In the genomic region with DNA sequence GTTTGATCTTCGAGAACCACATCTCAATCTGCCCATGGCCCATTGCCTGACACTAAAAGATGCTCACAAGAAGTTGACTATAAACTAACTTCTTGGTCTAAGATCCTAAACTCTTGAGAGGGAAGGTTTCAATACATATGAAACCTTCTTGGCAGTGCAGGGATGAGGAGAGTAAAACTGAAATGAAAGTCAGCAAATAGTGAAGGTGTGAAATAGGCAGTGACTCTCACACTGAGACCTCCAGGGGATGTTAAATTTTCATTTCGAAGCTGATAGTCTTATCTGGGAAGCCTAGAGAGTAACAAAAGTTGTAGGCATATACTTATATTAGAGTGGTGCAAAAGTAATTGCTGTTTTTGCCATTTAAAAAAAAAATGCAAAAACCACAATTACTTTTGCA, we compare ENCODE assay signal across 1 cellular context.
TF ChIP-seq lines count a peak whose summit lies in the region.

No MANE protein-coding gene starts in this region.

TF ChIP-seq in HCT116, 20 proteins besides CTCF, POLR2A, EP300 and RAD21 (continued from another document):
- TF ChIP-seq, protein P1, sequence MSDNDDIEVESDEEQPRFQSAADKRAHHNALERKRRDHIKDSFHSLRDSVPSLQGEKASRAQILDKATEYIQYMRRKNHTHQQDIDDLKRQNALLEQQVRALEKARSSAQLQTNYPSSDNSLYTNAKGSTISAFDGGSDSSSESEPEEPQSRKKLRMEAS (IDR thresholded peaks at IDR 0.05) = no peak
- no peak for TF ChIP-seq EZH2 (IDR thresholded peaks at IDR 0.05)
- TF ChIP-seq ZNF274 (IDR thresholded peaks at IDR 0.05; ENCODE audit: low read depth, low read length) = no peak
- no peak for TF ChIP-seq FOSL1 (IDR thresholded peaks at IDR 0.05; ENCODE audit: low read depth)
- TF ChIP-seq SRF (IDR thresholded peaks at IDR 0.05; ENCODE audit: low read depth) = no peak
- no peak for TF ChIP-seq YY1 (IDR thresholded peaks at IDR 0.05; ENCODE audit: extremely low read depth, insufficient replicate concordance, low read depth, low read length)
- no peak for TF ChIP-seq SP1 (IDR thresholded peaks at IDR 0.05; ENCODE audit: low read depth)
- no peak for TF ChIP-seq ELF1 (IDR thresholded peaks at IDR 0.05; ENCODE audit: borderline replicate concordance, low read depth)
- TF ChIP-seq CBX3 (IDR thresholded peaks at IDR 0.05; ENCODE audit: low read depth) = no peak
- TF ChIP-seq, protein P2, sequence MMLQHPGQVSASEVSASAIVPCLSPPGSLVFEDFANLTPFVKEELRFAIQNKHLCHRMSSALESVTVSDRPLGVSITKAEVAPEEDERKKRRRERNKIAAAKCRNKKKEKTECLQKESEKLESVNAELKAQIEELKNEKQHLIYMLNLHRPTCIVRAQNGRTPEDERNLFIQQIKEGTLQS (IDR thresholded peaks at IDR 0.05) = no peak
- TF ChIP-seq EGR1 (IDR thresholded peaks at IDR 0.05; ENCODE audit: low read depth) = no peak
- no peak for TF ChIP-seq POLR2AphosphoS5 (IDR thresholded peaks at IDR 0.05; ENCODE audit: low read depth, low read length)
- TF ChIP-seq, protein P3, sequence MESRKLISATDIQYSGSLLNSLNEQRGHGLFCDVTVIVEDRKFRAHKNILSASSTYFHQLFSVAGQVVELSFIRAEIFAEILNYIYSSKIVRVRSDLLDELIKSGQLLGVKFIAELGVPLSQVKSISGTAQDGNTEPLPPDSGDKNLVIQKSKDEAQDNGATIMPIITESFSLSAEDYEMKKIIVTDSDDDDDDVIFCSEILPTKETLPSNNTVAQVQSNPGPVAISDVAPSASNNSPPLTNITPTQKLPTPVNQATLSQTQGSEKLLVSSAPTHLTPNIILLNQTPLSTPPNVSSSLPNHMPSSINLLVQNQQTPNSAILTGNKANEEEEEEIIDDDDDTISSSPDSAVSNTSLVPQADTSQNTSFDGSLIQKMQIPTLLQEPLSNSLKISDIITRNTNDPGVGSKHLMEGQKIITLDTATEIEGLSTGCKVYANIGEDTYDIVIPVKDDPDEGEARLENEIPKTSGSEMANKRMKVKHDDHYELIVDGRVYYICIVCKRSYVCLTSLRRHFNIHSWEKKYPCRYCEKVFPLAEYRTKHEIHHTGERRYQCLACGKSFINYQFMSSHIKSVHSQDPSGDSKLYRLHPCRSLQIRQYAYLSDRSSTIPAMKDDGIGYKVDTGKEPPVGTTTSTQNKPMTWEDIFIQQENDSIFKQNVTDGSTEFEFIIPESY (IDR thresholded peaks at IDR 0.05; ENCODE audit: extremely low read depth, insufficient replicate concordance, low read length) = no peak
- no peak for TF ChIP-seq ZFX (IDR thresholded peaks at IDR 0.05)
- no peak for TF ChIP-seq JUND (IDR thresholded peaks at IDR 0.05)
- no peak for TF ChIP-seq CEBPB (IDR thresholded peaks at IDR 0.05; ENCODE audit: low read depth)
- no peak for TF ChIP-seq SIN3A (IDR thresholded peaks at IDR 0.05; ENCODE audit: low read depth)
